ENCODE assay signal across 12 cellular contexts in the genomic region with DNA sequence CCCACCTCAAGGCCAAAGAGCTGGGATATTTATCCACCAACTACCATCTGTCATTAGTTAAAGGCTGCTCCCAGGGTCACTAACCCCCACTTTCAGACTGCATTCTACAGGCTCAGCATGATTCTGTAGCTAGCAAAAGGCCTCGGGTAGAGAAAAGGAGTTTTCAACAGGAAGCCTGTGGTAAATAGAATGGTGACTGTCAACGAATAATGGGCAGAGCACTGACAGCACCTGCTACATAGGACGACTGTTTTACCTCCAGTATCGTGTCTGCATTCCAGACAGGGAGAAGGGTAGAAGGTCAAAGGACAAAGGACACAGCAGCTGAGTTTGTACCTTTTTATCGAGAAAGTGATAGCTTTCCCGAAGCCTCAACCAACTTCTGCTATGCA. TPM values are rescaled to one million over a fixed set of nuclear protein-coding genes. Genes with fewer than 3 reads are reported as not detected.
DNase-seq lines count a peak whose midpoint lies in the region; ATAC-seq and TF ChIP-seq lines count a peak whose summit lies in the region.
"Had no signal": no experiment of that assay in that cellular context is flagged by ENCODE, and none has a peak within 500 bp of the region (broad histone marks: within the 10 kb centered on the region; RNA-seq: fewer than 3 reads in every experiment).

No MANE protein-coding gene starts in this region.

- no peak for TF ChIP-seq CTCF in prostate gland (IDR thresholded peaks at IDR 0.05)

- no peak for TF ChIP-seq POLR2A in prostate gland (IDR thresholded peaks at IDR 0.05)

- no peaks in the 10 kb centered on the region for H3K4me1 ChIP-seq in prostate gland (replicated peaks)

- no peak overlapping the region for H3K27ac ChIP-seq in prostate gland

- peak; percentile 76 for ATAC-seq in GM18909 (IDR thresholded peaks at IDR 0.05; ENCODE audit: poor library complexity, unreplicated experiment)
- ATAC-seq in GM21825 (IDR thresholded peaks at IDR 0.05; ENCODE audit: unreplicated experiment) = peak; percentile 55
- peak; percentile 48 for ATAC-seq in HG03469 (IDR thresholded peaks at IDR 0.05; ENCODE audit: unreplicated experiment)
- peak in 1 of 2 donors; percentile 35 for ATAC-seq in naive thymus-derived CD8-positive, alpha-beta T cell
- no peak for ATAC-seq in HG03439 (IDR thresholded peaks at IDR 0.05; ENCODE audit: unreplicated experiment)
- ATAC-seq: left colon had no signal

- peak overlapping the region in 1 of 10 donors; percentile 52 for H3K4me3 Mint-ChIP-seq in naive thymus-derived CD8-positive, alpha-beta T cell

- H3K4me3 ChIP-seq in prostate gland = no peak overlapping the region

- intact Hi-C loops in prostate gland (cut with DNase I) = no loop called here

- no peaks in the 10 kb centered on the region for H3K9me3 Mint-ChIP-seq in naive thymus-derived CD8-positive, alpha-beta T cell

- H3K9me3 ChIP-seq in prostate gland = no peaks in the 10 kb centered on the region

- H3K36me3 Mint-ChIP-seq in naive thymus-derived CD8-positive, alpha-beta T cell = peaks cover 5 to 23% (median 11%) of the 10 kb centered on the region in 3 donors

- 66% methylated on average over 6 of the region's 6 CpGs for WGBS in prostate gland

- peak overlapping the region in 7 of 10 donors; percentile 10 to 78 (median 47) for H3K27ac Mint-ChIP-seq in naive thymus-derived CD8-positive, alpha-beta T cell

- H3K27me3 Mint-ChIP-seq in naive thymus-derived CD8-positive, alpha-beta T cell = no peaks in the 10 kb centered on the region

- no peaks in the 10 kb centered on the region for H3K27me3 ChIP-seq in prostate gland (replicated peaks; ENCODE audit: insufficient read depth)

- peaks cover 17 to 26% (median 17%) of the 10 kb centered on the region in 4 donors for H3K4me1 Mint-ChIP-seq in naive thymus-derived CD8-positive, alpha-beta T cell

- no peak for DNase-seq in naive thymus-derived CD8-positive, alpha-beta T cell
- DNase-seq in stimulated activated CD8-positive, alpha-beta memory T cell treated with anti-CD3 and anti-CD28 coated beads, Interleukin-4, amount 100 ng/mL, for 48 hours = no peak
- DNase-seq in mesenteric fat pad (ENCODE audit: low spot score) = no peak
- DNase-seq in prostate gland (ENCODE audit: low spot score) = no peak
- DNase-seq: activated CD4-positive, alpha-beta T cell treated with anti-CD3 and anti-CD28 coated beads, Interleukin-2, amount 50 U/mL, for 48 hours; GF-D8; NCI-H1694 treated with DMSO at 0.1 percent for 48 hours had no signal

- H3K36me3 ChIP-seq in prostate gland = no peaks in the 10 kb centered on the region

- POLR2A ChIA-PET in naive thymus-derived CD8-positive, alpha-beta T cell (lab: Charles Lee) = interaction anchor here (0.9 to 1.3 kb wide), 2 partner anchors 20 to 131 kb away, joined by 3 to 4 read pairs; a partner anchor contains a TSS

RNA-seq across cellular contexts. Expression of a gene that starts 20.3 kb away (rescaled TPM):
- 10 to 100 TPM; 23.0 to 26.1 TPM for total RNA-seq in naive thymus-derived CD8-positive, alpha-beta T cell
- 1 to 10 TPM; 4.0 to 7.5 (median 5.4) TPM for polyA plus RNA-seq in naive thymus-derived CD8-positive, alpha-beta T cell
- total RNA-seq in mesenteric fat pad (34.0 TPM), prostate gland (10 to 100 TPM; 30.6 to 35.8 TPM)

RNA-seq across cellular contexts. Expression of a gene that starts 20.3 kb away (rescaled TPM):
- total RNA-seq in naive thymus-derived CD8-positive, alpha-beta T cell = 10 to 100 TPM; 43.4 to 44.8 TPM
- polyA plus RNA-seq in naive thymus-derived CD8-positive, alpha-beta T cell = 10 to 100 TPM; 14.0 to 21.9 (median 19.6) TPM
- total RNA-seq in mesenteric fat pad (29.2 TPM), prostate gland (10 to 100 TPM; 13.8 to 24.2 TPM)
